ENCODE assay signal across 12 cellular contexts in the genomic region with DNA sequence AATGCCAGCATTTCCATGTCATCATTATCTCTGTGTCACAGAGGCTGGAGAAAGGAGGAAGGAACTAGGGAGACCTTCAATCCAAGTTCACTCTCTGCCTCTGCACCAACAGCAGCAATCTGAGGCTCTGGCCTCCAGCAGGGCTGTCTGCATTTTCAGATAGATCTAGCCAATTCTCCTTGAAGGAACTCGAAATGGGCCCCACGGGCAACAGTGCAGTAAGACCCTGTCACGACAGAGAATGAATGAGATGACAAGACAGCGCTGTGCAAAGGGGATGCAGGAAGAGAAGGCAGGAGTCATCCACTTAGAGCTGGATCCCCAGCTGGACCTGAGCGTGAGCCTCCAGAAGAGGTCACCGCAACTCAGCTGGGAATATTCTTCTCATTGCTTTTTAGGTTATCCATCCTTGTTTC.
A peak's percentile ranks its signal among the peaks of the same experiment; 100 is the strongest.
DNase-seq lines count a peak whose midpoint lies in the region; ATAC-seq and TF ChIP-seq lines count a peak whose summit lies in the region.
"Had no signal": no experiment of that assay in that cellular context is flagged by ENCODE, and none has a peak within 500 bp of the region (broad histone marks: within the 10 kb centered on the region; RNA-seq: fewer than 3 reads in every experiment).

No MANE protein-coding gene starts in this region.

- H3K9me3 ChIP-seq in uterus (no peaks in the 10 kb centered on the region), tibial artery (no peaks in the 10 kb centered on the region)

- no peaks in the 10 kb centered on the region for H3K9me3 Mint-ChIP-seq in brain
- no peaks in the 10 kb centered on the region for H3K9me3 Mint-ChIP-seq in activated CD4-positive, alpha-beta memory T cell treated with anti-CD3 and anti-CD28 coated beads for 36 hours
- H3K9me3 Mint-ChIP-seq: CD4-positive, alpha-beta memory T cell; central memory CD8-positive, alpha-beta T cell had no signal

- H3K36me3 Mint-ChIP-seq in brain: no peaks in the 10 kb centered on the region
- no peaks in the 10 kb centered on the region for H3K36me3 Mint-ChIP-seq in activated CD4-positive, alpha-beta memory T cell treated with anti-CD3 and anti-CD28 coated beads for 36 hours
- H3K36me3 Mint-ChIP-seq: CD4-positive, alpha-beta memory T cell had no signal

- no peak for TF ChIP-seq POLR2A in uterus (IDR thresholded peaks at IDR 0.05)

- POLR2A ChIA-PET in activated CD4-positive, alpha-beta memory T cell treated with anti-CD3 and anti-CD28 coated beads for 36 hours (lab: Charles Lee): no interaction called here

- peak overlapping the region in 3 of 5 experiments; percentile 1 to 48 (median 11) for H3K27ac Mint-ChIP-seq in brain
- H3K27ac Mint-ChIP-seq in activated CD4-positive, alpha-beta memory T cell treated with anti-CD3 and anti-CD28 coated beads for 36 hours: no peak overlapping the region
- H3K27ac Mint-ChIP-seq: CD4-positive, alpha-beta memory T cell had no signal

- H3K27me3 Mint-ChIP-seq in brain: peaks cover 3% of the 10 kb centered on the region
- H3K27me3 Mint-ChIP-seq in activated CD4-positive, alpha-beta memory T cell treated with anti-CD3 and anti-CD28 coated beads for 36 hours: peaks cover 16% of the 10 kb centered on the region

- H3K27ac ChIP-seq in uterus (peak overlapping the region; percentile 58 to 60), tibial artery (no peak overlapping the region)

- H3K4me1 ChIP-seq in uterus (peaks cover 0 to 3% of the 10 kb centered on the region in 2 donors), tibial artery (peaks cover 0 to 11% (median 0%) of the 10 kb centered on the region in 4 donors)

- H3K36me3 ChIP-seq in uterus (no peaks in the 10 kb centered on the region), tibial artery (no peaks in the 10 kb centered on the region)

- CTCF ChIA-PET in activated CD4-positive, alpha-beta memory T cell treated with anti-CD3 and anti-CD28 coated beads for 36 hours (lab: Charles Lee): no interaction called here

- H3K27me3 ChIP-seq in uterus: no peaks in the 10 kb centered on the region
- H3K27me3 ChIP-seq in tibial artery: no peaks in the 10 kb centered on the region

- intact Hi-C loops in Right ventricle myocardium superior (cut with DNase I): no loop called here
- intact Hi-C loops in Right ventricle myocardium inferior (cut with DNase I): loop anchor here (1.0 to 5.0 kb wide), 5 partner anchors 21 to 293 kb away; no protein-coding TSS in a partner anchor
- intact Hi-C loops in uterus (cut with DNase I; ENCODE audit: low total_unique reads): no loop called here
- intact Hi-C loops in activated CD4-positive, alpha-beta memory T cell treated with anti-CD3 and anti-CD28 coated beads for 36 hours (cut with micrococcal nuclease): no loop called here
- intact Hi-C loops in tibial artery (cut with DNase I; ENCODE audit: low total_unique reads): loop anchor here (10.0 kb wide), 1 partner anchor 317 kb away; no protein-coding TSS in a partner anchor

- ATAC-seq in Right ventricle myocardium superior (ENCODE audit: poor library complexity): peak; percentile 35
- ATAC-seq in Right ventricle myocardium inferior: no peak

- DNase-seq in Right ventricle myocardium superior: no peak
- no peak for DNase-seq in Right ventricle myocardium inferior (ENCODE audit: missing footprints)
- peak; percentile 68 for DNase-seq in islet precursor cell
- no peak for DNase-seq in uterus
- no peak for DNase-seq in activated CD4-positive, alpha-beta memory T cell treated with anti-CD3 and anti-CD28 coated beads for 36 hours
- no peak for DNase-seq in tibial artery
- no peak for DNase-seq in SHP77 treated with DMSO at 0.1 percent for 48 hours (lab: John Stamatoyannopoulos, UW)
- DNase-seq: activated CD4-positive, alpha-beta T cell treated with anti-CD3 and anti-CD28 coated beads for 48 hours; CD4-positive, alpha-beta memory T cell; stimulated activated CD4-positive, alpha-beta T cell treated with anti-CD3 and anti-CD28 coated beads, Interleukin-1b, Interleukin-23, amount 100 ng/mL, for 48 hours had no signal

- TF ChIP-seq CTCF in brain (conservative IDR thresholded peaks at IDR 0.05): peak; percentile 51 to 54
- peak in 3 of 4 experiments; percentile 16 to 23 (median 20) for TF ChIP-seq CTCF in uterus (IDR thresholded peaks at IDR 0.05)
- peak in 1 of 2 experiments; percentile 28 for TF ChIP-seq CTCF in tibial artery (IDR thresholded peaks at IDR 0.05)

- no peak overlapping the region for H3K4me3 ChIP-seq in uterus
- H3K4me3 ChIP-seq in tibial artery: no peak overlapping the region

- no peak overlapping the region for H3K4me3 Mint-ChIP-seq in brain
- H3K4me3 Mint-ChIP-seq in activated CD4-positive, alpha-beta memory T cell treated with anti-CD3 and anti-CD28 coated beads for 36 hours: no peak overlapping the region
- H3K4me3 Mint-ChIP-seq: CD4-positive, alpha-beta memory T cell; central memory CD8-positive, alpha-beta T cell had no signal

- H3K4me1 Mint-ChIP-seq in brain: peaks cover 17% of the 10 kb centered on the region
- H3K4me1 Mint-ChIP-seq in activated CD4-positive, alpha-beta memory T cell treated with anti-CD3 and anti-CD28 coated beads for 36 hours (ENCODE audit: low read depth): no peaks in the 10 kb centered on the region
- H3K4me1 Mint-ChIP-seq: CD4-positive, alpha-beta memory T cell; central memory CD8-positive, alpha-beta T cell had no signal

Comparison
In these comparisons a context has a peak if more than half of its experiments do, and no peak if none do; other contexts are left out.
1. intact Hi-C loops: an anchor here in Right ventricle myocardium inferior (1.0 to 5.0 kb wide) and tibial artery (10.0 kb wide); none called in Right ventricle myocardium superior, uterus and activated CD4-positive, alpha-beta memory T cell treated with anti-CD3 and anti-CD28 coated beads for 36 hours.
2. H3K27ac ChIP-seq: peak in uterus (2 of 2); none in tibial artery (0 of 2).